18 cellular contexts compared by ENCODE assay signal in genomic region chr2:226934546-226935243, GRCh38.
DNase-seq lines count a peak whose midpoint lies in the region; ATAC-seq lines count a peak whose summit lies in the region.
"Had no signal": no experiment of that assay in that cellular context is flagged by ENCODE, and none has a peak within 500 bp of the region (broad histone marks: within the 10 kb centered on the region; RNA-seq: fewer than 3 reads in every experiment).

No MANE protein-coding gene starts in this region.

- H3K36me3 ChIP-seq in MG63: no peaks in the 10 kb centered on the region
- H3K36me3 ChIP-seq: colonic mucosa had no signal

- H3K4me3 ChIP-seq in MG63: no peak overlapping the region
- H3K4me3 ChIP-seq: colonic mucosa, PC-9, SK-N-MC, spleen, testis had no signal

- H3K27me3 ChIP-seq in MG63: no peaks in the 10 kb centered on the region
- H3K27me3 ChIP-seq: colonic mucosa, spleen, testis had no signal

- H3K9me3 ChIP-seq in MG63: 0 out of 2 replicates have a peak, but pooled peaks cover 3% of the 10 kb centered on the region
- H3K9me3 ChIP-seq: colonic mucosa, spleen, testis had no signal

- DNase-seq in DMS 273 (lab: John Stamatoyannopoulos, UW; ENCODE audit: unreplicated experiment): peak; percentile 90
- peak; percentile 79 for DNase-seq in NCI-H1105 treated with DMSO at 0.1 percent for 48 hours (lab: John Stamatoyannopoulos, UW)
- peak; percentile 37 for DNase-seq in astrocyte of the hippocampus (ENCODE audit: low read depth, low spot score)
- peak; percentile 40 for DNase-seq in myocyte (ENCODE audit: low read depth)
- no peak for DNase-seq in MG63
- no peak for DNase-seq in activated T-cell treated with anti-CD3 and anti-CD28 coated beads, Interleukin-2, amount 50 U/mL, for 1 hour
- DNase-seq: activated CD4-positive, alpha-beta T cell treated with anti-CD3 and anti-CD28 coated beads for 48 hours; activated CD8-positive, alpha-beta memory T cell treated with anti-CD3 and anti-CD28 coated beads, Interleukin-2, amount 50 U/mL, for 4 hours; activated gamma-delta T cell treated with Interleukin-2 at 50 U/mL for 16 hours; colonic mucosa; KBM-7; NCI-H1417 treated with DMSO at 0.1 percent for 48 hours; PC-9; spleen; testis had no signal

- ATAC-seq in HG02884 (IDR thresholded peaks at IDR 0.05; ENCODE audit: unreplicated experiment) (no peak), HG02885 (IDR thresholded peaks at IDR 0.05; ENCODE audit: poor library complexity, unreplicated experiment) (no peak)

Comparison
In these comparisons a context has a peak if more than half of its experiments do, and no peak if none do; other contexts are left out.
1. DNase-seq: peak in DMS 273 (single experiment), NCI-H1105 treated with DMSO at 0.1 percent for 48 hours (single experiment), astrocyte of the hippocampus (single experiment) and myocyte (single experiment); none in MG63 (single experiment) and activated T-cell treated with anti-CD3 and anti-CD28 coated beads, Interleukin-2, amount 50 U/mL, for 1 hour (single experiment).